In genomic region chr7:18290223-18290622, GRCh38 we compare ENCODE assay signal across 1 cellular context.
TF ChIP-seq lines count a peak whose summit lies in the region.

No MANE protein-coding gene starts in this region.

TF ChIP-seq in GM12878, 131 proteins besides CTCF, POLR2A, EP300 and RAD21 (continued from another document):
- no peak for TF ChIP-seq SKIL (IDR thresholded peaks at IDR 0.05; ENCODE audit: low read depth, poor library complexity, severe bottlenecking)
- no peak for TF ChIP-seq KLF5 (IDR thresholded peaks at IDR 0.05; ENCODE audit: partially characterized antibody)
- no peak for TF ChIP-seq SMARCA5 (IDR thresholded peaks at IDR 0.05)
- no peak for TF ChIP-seq ZBED1 (IDR thresholded peaks at IDR 0.05; ENCODE audit: borderline replicate concordance)
- TF ChIP-seq BCL11A (IDR thresholded peaks at IDR 0.05; ENCODE audit: low read depth, low read length): no peak
- TF ChIP-seq HDAC2 (IDR thresholded peaks at IDR 0.05): no peak
- TF ChIP-seq, protein P1, sequence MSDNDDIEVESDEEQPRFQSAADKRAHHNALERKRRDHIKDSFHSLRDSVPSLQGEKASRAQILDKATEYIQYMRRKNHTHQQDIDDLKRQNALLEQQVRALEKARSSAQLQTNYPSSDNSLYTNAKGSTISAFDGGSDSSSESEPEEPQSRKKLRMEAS (IDR thresholded peaks at IDR 0.05; ENCODE audit: low read depth, low read length): no peak
- no peak for TF ChIP-seq YBX1 (IDR thresholded peaks at IDR 0.05)
- peak; percentile 49 for TF ChIP-seq RUNX3 (IDR thresholded peaks at IDR 0.05; ENCODE audit: low read length)
